In genomic region chr10:93358398-93358797, GRCh38 we compare ENCODE assay signal across 5 cellular contexts.
A peak's percentile ranks its signal among the peaks of the same experiment; 100 is the strongest.
DNase-seq lines count a peak whose midpoint lies in the region; ATAC-seq, FAIRE-seq and TF ChIP-seq lines count a peak whose summit lies in the region.
"Not testable (repeated sequence)": the region's sequence is repeated elsewhere in the genome, so short reads cannot be mapped to it uniquely, and the experiment has no call there.

No MANE protein-coding gene starts in this region.

- H4K20me1 ChIP-seq in K562 (replicated peaks; ENCODE audit: control insufficient read depth, insufficient read depth, low read length): not testable (repeated sequence)

- 92% methylated on average over 4 of the region's 4 CpGs for WGBS in A549 (ENCODE audit: missing lambda C conversion rate)
- WGBS in K562 (ENCODE audit: insufficient coverage, low coverage, missing lambda C conversion rate): 3% methylated on average over 3 of the region's 4 CpGs

- ATAC-seq in A549, SK-N-SH treated with all-trans-retinoic acid at 6 μM for 48 hours, K562: not testable (repeated sequence)

- H3K9me1 ChIP-seq in K562 (ENCODE audit: control insufficient read depth, insufficient read depth, low read length): not testable (repeated sequence)

- peak overlapping the region; percentile 34 for H3K27ac Mint-ChIP-seq in osteocyte (ENCODE audit: unreplicated experiment)
- peak overlapping the region; percentile 50 for H3K27ac Mint-ChIP-seq in stimulated activated naive CD8-positive, alpha-beta T cell treated with anti-CD3 and anti-CD28 coated beads, Interleukin-15, Interleukin-2, amounts not matched to agents 100 ng/mL and 50 ng/mL, for 24 hours

- H3K27me3 Mint-ChIP-seq in osteocyte (ENCODE audit: unreplicated experiment): not testable (repeated sequence)
- H3K27me3 Mint-ChIP-seq in stimulated activated naive CD8-positive, alpha-beta T cell treated with anti-CD3 and anti-CD28 coated beads, Interleukin-15, Interleukin-2, amounts not matched to agents 100 ng/mL and 50 ng/mL, for 24 hours: peaks cover 17% of the 10 kb centered on the region

- FAIRE-seq in A549 (lab: Jason Lieb, UNC); K562 (lab: Jason Lieb, UNC): not testable (repeated sequence)

- not testable (repeated sequence) for H3K4me2 ChIP-seq in A549; K562 (ENCODE audit: insufficient read depth, low read length)

- H3K36me3 Mint-ChIP-seq in osteocyte (ENCODE audit: unreplicated experiment): peaks cover 72% of the 10 kb centered on the region
- H3K36me3 Mint-ChIP-seq in stimulated activated naive CD8-positive, alpha-beta T cell treated with anti-CD3 and anti-CD28 coated beads, Interleukin-15, Interleukin-2, amounts not matched to agents 100 ng/mL and 50 ng/mL, for 24 hours (ENCODE audit: low read depth): peaks cover 56% of the 10 kb centered on the region

- peaks cover 0 to 17% of the 10 kb centered on the region in 2 experiments; a peak in 2 of 5 replicates for H3K27me3 ChIP-seq in K562 (ENCODE audit: control insufficient read depth in 2 of 2, insufficient read depth in 2 of 2, low read length in 2 of 2)

- not testable (repeated sequence) for H3K27ac ChIP-seq in A549; K562 (ENCODE audit: extremely low read depth, low read depth, low read length)

- in situ Hi-C loops in K562 (cut with MboI): loop anchor here (10.0 kb wide), 1 partner anchor 274 kb away; no protein-coding TSS in a partner anchor

- H3K4me3 ChIP-seq in A549, K562: not testable (repeated sequence)

- H3K9me3 Mint-ChIP-seq in osteocyte (ENCODE audit: unreplicated experiment); stimulated activated naive CD8-positive, alpha-beta T cell treated with anti-CD3 and anti-CD28 coated beads, Interleukin-15, Interleukin-2, amounts not matched to agents 100 ng/mL and 50 ng/mL, for 24 hours: not testable (repeated sequence)

- H3K4me3 Mint-ChIP-seq in osteocyte (ENCODE audit: unreplicated experiment); stimulated activated naive CD8-positive, alpha-beta T cell treated with anti-CD3 and anti-CD28 coated beads, Interleukin-15, Interleukin-2, amounts not matched to agents 100 ng/mL and 50 ng/mL, for 24 hours: not testable (repeated sequence)

- POLR2A ChIA-PET in A549 (lab: Yijun Ruan, JAX); K562 (lab: Yijun Ruan, JAX): not testable (repeated sequence)

- H3K9ac ChIP-seq in K562 (ENCODE audit: insufficient read depth in 1 of 2, low read depth in 2 of 2, low read length in 2 of 2): not testable (repeated sequence)

- H3K4me1 Mint-ChIP-seq in osteocyte (ENCODE audit: unreplicated experiment): not testable (repeated sequence)
- H3K4me1 Mint-ChIP-seq in stimulated activated naive CD8-positive, alpha-beta T cell treated with anti-CD3 and anti-CD28 coated beads, Interleukin-15, Interleukin-2, amounts not matched to agents 100 ng/mL and 50 ng/mL, for 24 hours (ENCODE audit: low read depth): peaks cover 14% of the 10 kb centered on the region

- H2AFZ ChIP-seq in K562 (ENCODE audit: low read depth, low read length): not testable (repeated sequence)

- not testable (repeated sequence) for TF ChIP-seq RAD21 in A549 (conservative IDR thresholded peaks at IDR 0.05 in 1 of 2, IDR thresholded peaks at IDR 0.05 in 1 of 2); K562 (CRISPR knock-in tag; conservative IDR thresholded peaks at IDR 0.05 in 1 of 2, IDR thresholded peaks at IDR 0.05 in 1 of 2)

- H3K79me2 ChIP-seq in K562 (ENCODE audit: control insufficient read depth, insufficient read depth, low read length): not testable (repeated sequence)

- not testable (repeated sequence) for TF ChIP-seq CTCF in A549 (IDR thresholded peaks at IDR 0.05); K562 (IDR thresholded peaks at IDR 0.05 in 2 of 3, conservative IDR thresholded peaks at IDR 0.05 in 1 of 3; ENCODE audit: insufficient read depth in 2 of 3, low read depth in 1 of 3, low read length in 3 of 3); osteocyte (IDR thresholded peaks at IDR 0.05)

- not testable (repeated sequence) for TF ChIP-seq POLR2A in A549 (IDR thresholded peaks at IDR 0.05; ENCODE audit: low read length); K562 (conservative IDR thresholded peaks at IDR 0.05)

- not testable (repeated sequence) for H3K9me3 ChIP-seq in A549; K562 (replicated peaks; ENCODE audit: control insufficient read depth, insufficient read depth, low read depth, low read length)

- not testable (repeated sequence) for H3K36me3 ChIP-seq in K562 (ENCODE audit: control insufficient read depth, insufficient read depth, low read length)

- BruUV-seq in K562 (replicated peaks; lab: Mats Ljungman, UMichigan): not testable (repeated sequence)

- CTCF ChIA-PET in A549 (lab: Yijun Ruan, JAX) (interaction anchor here (0.7 to 14.0 kb wide), 22 partner anchors 8 to 471 kb away, joined by 3 to 150 read pairs (median 5); partner anchors contain the start of gene MYOF), K562 (lab: Yijun Ruan, JAX; ENCODE audit: low intra/inter-chr PET ratio) (interaction anchor here (0.5 to 0.6 kb wide), 2 partner anchors 166 to 468 kb away, joined by 3 to 4 read pairs; no protein-coding TSS in a partner anchor)

- DNase-seq in A549 (ENCODE audit: low read depth in 1 of 2, low spot score in 1 of 2); K562 (ENCODE audit: extremely low read depth in 1 of 4, low spot score in 3 of 4); osteocyte (ENCODE audit: extremely low spot score, unreplicated experiment): not testable (repeated sequence)

- TF ChIP-seq EP300 in A549 (IDR thresholded peaks at IDR 0.05); K562 (IDR thresholded peaks at IDR 0.05; ENCODE audit: low read length): not testable (repeated sequence)

- not testable (repeated sequence) for H3K4me1 ChIP-seq in A549; K562 (replicated peaks in 1 of 2; ENCODE audit: control insufficient read depth in 2 of 2, insufficient read depth in 2 of 2, low read length in 2 of 2)

- intact Hi-C loops in K562 (cut with micrococcal nuclease): loop anchor here (10.0 kb wide), 2 partner anchors 134 to 474 kb away; no protein-coding TSS in a partner anchor

TF ChIP-seq in A549, 52 proteins besides CTCF, POLR2A, EP300 and RAD21:
- peak; percentile 51; the same call in 1 of the 2 replicates for TF ChIP-seq KDM1A (IDR thresholded peaks at IDR 0.05; ENCODE audit: low read depth)

TF ChIP-seq in SK-N-SH treated with all-trans-retinoic acid at 6 μM for 48 hours, 23 proteins besides CTCF, POLR2A, EP300 and RAD21:
- peak; percentile 95 for TF ChIP-seq ZNF8 (CRISPR knock-in tag; IDR thresholded peaks at IDR 0.05)

TF ChIP-seq in K562, 482 proteins besides CTCF, POLR2A, EP300 and RAD21:
- TF ChIP-seq ZNF146 (CRISPR knock-in tag; IDR thresholded peaks at IDR 0.05; ENCODE audit: unreplicated experiment): peak; percentile 28
